8 cellular contexts compared by ENCODE assay signal in genomic region chr11:46889689-46890475, GRCh38.
DNase-seq lines count a peak whose midpoint lies in the region; ATAC-seq and TF ChIP-seq lines count a peak whose summit lies in the region.

No MANE protein-coding gene starts in this region.

- DNase-seq in COR-L47 (lab: John Stamatoyannopoulos, UW) (peak; percentile 59), HEK293T (ENCODE audit: extremely low spot score) (peak; percentile 74), NCI-H2227 treated with DMSO at 0.1 percent for 48 hours (lab: John Stamatoyannopoulos, UW) (peak; percentile 79), left kidney (ENCODE audit: low read depth, low spot score) (peak; percentile 84)
- DNase-seq in activated CD4-positive, CD25-positive, alpha-beta regulatory T cell (lab: John Stamatoyannopoulos, UW): peak; percentile 50 to 65 (median 55)
- DNase-seq in central memory CD4-positive, alpha-beta T cell: peak; percentile 61
- DNase-seq in stimulated activated CD4-positive, alpha-beta T cell treated with anti-CD3 and anti-CD28 coated beads, Interleukin-4, amount 100 ng/mL, for 24 hours: peak; percentile 81

- POLR2A ChIA-PET in HEK293T (lab: Yijun Ruan, JAX): no interaction called here

- ATAC-seq in HG03097 (IDR thresholded peaks at IDR 0.05; ENCODE audit: low FRiP score, unreplicated experiment): no peak

- CTCF ChIA-PET in HEK293T (lab: Yijun Ruan, JAX): interaction anchor here (0.8 to 1.3 kb wide), 2 partner anchors 27 to 263 kb away, joined by 3 to 6 read pairs; no protein-coding TSS in a partner anchor

TF ChIP-seq in HEK293T, 16 proteins besides CTCF, POLR2A, EP300 and RAD21:
- TF ChIP-seq ZNF384 (IDR thresholded peaks at IDR 0.05) (no peak), NFRKB (IDR thresholded peaks at IDR 0.05) (no peak), FOXA1 (IDR thresholded peaks at IDR 0.05) (no peak), ARNT (IDR thresholded peaks at IDR 0.05) (no peak), CTBP1 (IDR thresholded peaks at IDR 0.05; ENCODE audit: borderline replicate concordance) (no peak), SP1 (IDR thresholded peaks at IDR 0.05) (no peak), L3MBTL2 (conservative IDR thresholded peaks at IDR 0.05) (no peak), TARDBP (IDR thresholded peaks at IDR 0.05) (no peak), LEF1 (IDR thresholded peaks at IDR 0.05; ENCODE audit: borderline replicate concordance) (no peak)
TF ChIP-seq in HEK293T: peak in this region for 0.
